ENCODE assay signal across 13 cellular contexts in genomic region chr1:11720033-11720376, GRCh38. TPM values are rescaled to one million over a fixed set of nuclear protein-coding genes. Genes with fewer than 3 reads are reported as not detected.
DNase-seq lines count a peak whose midpoint lies in the region; ATAC-seq and TF ChIP-seq lines count a peak whose summit lies in the region.
"Had no signal": no experiment of that assay in that cellular context is flagged by ENCODE, and none has a peak within 500 bp of the region (broad histone marks: within the 10 kb centered on the region; RNA-seq: fewer than 3 reads in every experiment).

No MANE protein-coding gene starts in this region.

- dilution Hi-C loops in mammary epithelial cell (cut with HindIII; ENCODE audit: low sequenced_read_pairs) = no loop called here

- H3K4me2 ChIP-seq in SK-N-SH (peak overlapping the region; percentile 83; the same call in 1 of the 2 replicates), OCI-LY1 (ENCODE audit: low read length) (peak overlapping the region; percentile 73), mammary epithelial cell (ENCODE audit: insufficient read depth, low read depth, low read length) (peak overlapping the region; percentile 74)

- no peak overlapping the region for H3K9ac ChIP-seq in SK-N-SH
- H3K9ac ChIP-seq in OCI-LY1 (ENCODE audit: low read length) = no peak overlapping the region; the same call in 1 of the 2 replicates
- H3K9ac ChIP-seq in mammary epithelial cell (ENCODE audit: insufficient read depth, low read length) = no peak overlapping the region

- no peak for TF ChIP-seq POLR2A in body of pancreas (IDR thresholded peaks at IDR 0.05)

- H3K9me2 ChIP-seq in SK-N-SH (no peaks in the 10 kb centered on the region), OCI-LY1 (ENCODE audit: low read depth, low read length) (no peaks in the 10 kb centered on the region)

- intact Hi-C loops in mammary epithelial cell (cut with micrococcal nuclease) = no loop called here
- intact Hi-C loops in sciatic nerve (cut with DNase I) = loop anchor here (5.0 kb wide), 1 partner anchor 68 kb away; the partner anchor contains the start of genes FBXO2 and FBXO44
- intact Hi-C loops in body of pancreas (cut with DNase I) = no loop called here

- TF ChIP-seq EP300 in SK-N-SH (IDR thresholded peaks at IDR 0.05; ENCODE audit: borderline replicate concordance in 1 of 2, low read depth in 1 of 2, low read length in 1 of 2) = no peak

- DNase-seq in SK-N-SH (no peak), mammary epithelial cell (no peak), osteocyte (ENCODE audit: extremely low spot score, unreplicated experiment) (no peak), sciatic nerve (ENCODE audit: low spot score) (no peak), body of pancreas (no peak), SIG-M5 treated with dmso at 0.1 percent for 504 hours (lab: John Stamatoyannopoulos, UW; ENCODE audit: unreplicated experiment) (no peak)
- DNase-seq: 8988T had no signal

- H3K27ac ChIP-seq in SK-N-SH (ENCODE audit: low read depth in 2 of 2, low read length in 1 of 2) (no peak overlapping the region), OCI-LY1 (ENCODE audit: low read depth, low read length, poor library complexity, severe bottlenecking) (no peak overlapping the region), mammary epithelial cell (ENCODE audit: insufficient read depth, low read depth, low read length) (no peak overlapping the region), body of pancreas (peak overlapping the region in 1 of 4 donors; percentile 63)

- no peaks in the 10 kb centered on the region for H4K20me1 ChIP-seq in SK-N-SH (ENCODE audit: insufficient read depth)
- no peaks in the 10 kb centered on the region for H4K20me1 ChIP-seq in OCI-LY1 (ENCODE audit: insufficient read depth, low read length)
- no peaks in the 10 kb centered on the region for H4K20me1 ChIP-seq in mammary epithelial cell (ENCODE audit: insufficient read depth, low read length)

- in situ Hi-C loops in mammary epithelial cell (cut with MboI; ENCODE audit: low sequenced_read_pairs in 2 of 2) = no loop called here

- H3K27me3 ChIP-seq in SK-N-SH (ENCODE audit: insufficient read depth) (no peaks in the 10 kb centered on the region; the same call in 1 of the 2 replicates), OCI-LY1 (ENCODE audit: insufficient read depth, low read length) (no peaks in the 10 kb centered on the region), mammary epithelial cell (ENCODE audit: insufficient read depth, low read length) (no peaks in the 10 kb centered on the region), body of pancreas (no peaks in the 10 kb centered on the region)

- H3K9me3 ChIP-seq in SK-N-SH = no peaks in the 10 kb centered on the region
- H3K9me3 ChIP-seq in OCI-LY1 (ENCODE audit: low read length) = no peaks in the 10 kb centered on the region
- H3K9me3 ChIP-seq in mammary epithelial cell (replicated peaks; ENCODE audit: insufficient read depth, low read length) = no peaks in the 10 kb centered on the region
- H3K9me3 ChIP-seq in body of pancreas = no peaks in the 10 kb centered on the region

- TF ChIP-seq CTCF in SK-N-SH (IDR thresholded peaks at IDR 0.05) (no peak), OCI-LY1 (IDR thresholded peaks at IDR 0.05; ENCODE audit: low read length) (no peak), mammary epithelial cell (conservative IDR thresholded peaks at IDR 0.05 in 1 of 2, IDR thresholded peaks at IDR 0.05 in 1 of 2; ENCODE audit: extremely low read depth in 1 of 2, insufficient read depth in 1 of 2, low read depth in 1 of 2, low read length in 2 of 2) (no peak), osteocyte (IDR thresholded peaks at IDR 0.05) (peak; percentile 9), body of pancreas (IDR thresholded peaks at IDR 0.05) (peak in 1 of 7 experiments; percentile 16)

- no peaks in the 10 kb centered on the region for H3K36me3 Mint-ChIP-seq in osteocyte (ENCODE audit: unreplicated experiment)

- H3F3A ChIP-seq in SK-N-SH (replicated peaks; ENCODE audit: insufficient read depth) = no peaks in the 10 kb centered on the region
- H3F3A ChIP-seq in OCI-LY1 (ENCODE audit: insufficient read depth, low read length) = no peaks in the 10 kb centered on the region

- H3K4me1 Mint-ChIP-seq in osteocyte (ENCODE audit: unreplicated experiment) = peaks cover 4% of the 10 kb centered on the region

- H3K4me3 Mint-ChIP-seq in osteocyte (ENCODE audit: unreplicated experiment) = no peak overlapping the region

- ATAC-seq in SK-N-SH treated with all-trans-retinoic acid at 6 μM for 48 hours (no peak; the same call in 2 of the 3 replicates), sciatic nerve (no peak), body of pancreas (no peak)

- no peak for TF ChIP-seq RAD21 in SK-N-SH (IDR thresholded peaks at IDR 0.05; ENCODE audit: low read length)

- 39% methylated on average over 11 of the region's 12 CpGs for WGBS in SK-N-SH (ENCODE audit: low lambda C conversion rate)
- 49% methylated on average over 11 of the region's 12 CpGs for WGBS in mammary epithelial cell (ENCODE audit: low coverage, missing lambda C conversion rate)
- 41 to 45% methylated on average over 5 to 12 of the region's 12 CpGs for WGBS in body of pancreas, 2 donors

- H3K79me2 ChIP-seq in SK-N-SH (ENCODE audit: insufficient read depth) = no peaks in the 10 kb centered on the region
- H3K79me2 ChIP-seq in OCI-LY1 (ENCODE audit: insufficient read depth, low read length) = no peaks in the 10 kb centered on the region
- no peaks in the 10 kb centered on the region for H3K79me2 ChIP-seq in mammary epithelial cell (ENCODE audit: insufficient read depth, low read length)

- no peaks in the 10 kb centered on the region for H3K9me3 Mint-ChIP-seq in osteocyte (ENCODE audit: unreplicated experiment)
- H3K9me3 Mint-ChIP-seq: GM23338 had no signal

- no TSS peak for BruUV-seq in mammary epithelial cell (replicated peaks; lab: Mats Ljungman, UMichigan)

- H3K4me3 ChIP-seq in SK-N-SH (ENCODE audit: low read depth in 2 of 2, low read length in 1 of 2) (peak overlapping the region in 1 of 2 experiments; percentile 36; a peak in 1 of 4 replicates), OCI-LY1 (ENCODE audit: low read depth, low read length, poor library complexity, severe bottlenecking) (peak overlapping the region; percentile 53), mammary epithelial cell (replicated peaks in 1 of 3; ENCODE audit: insufficient read depth in 1 of 3, low read depth in 2 of 3, low read length in 3 of 3) (peak overlapping the region in 1 of 3 experiments; percentile 33), body of pancreas (no peak overlapping the region)

- CTCF ChIA-PET in SK-N-SH (lab: Yijun Ruan, JAX) = interaction anchor here (0.6 to 8.6 kb wide), 43 partner anchors 9 to 682 kb away, joined by 3 to 205 read pairs (median 5); partner anchors contain the start of genes AGTRAP, CLCN6, DISP3 and FBXO2
- CTCF ChIA-PET in mammary epithelial cell (lab: Charles Lee; ENCODE audit: low non-redundant PET) = interaction anchor here (0.6 kb wide), 1 partner anchor 1224 kb away, joined by 3 read pairs; no protein-coding TSS in a partner anchor

- H3K4me1 ChIP-seq in SK-N-SH (ENCODE audit: control insufficient read depth in 1 of 2, insufficient read depth in 2 of 2, low read depth in 1 of 2, low read length in 1 of 2) = peaks cover 0 to 4% of the 10 kb centered on the region in 2 experiments; a peak in 1 of 4 replicates
- peaks cover 12% of the 10 kb centered on the region for H3K4me1 ChIP-seq in OCI-LY1 (ENCODE audit: insufficient read depth, low read length, severe bottlenecking)
- peaks cover 6% of the 10 kb centered on the region for H3K4me1 ChIP-seq in mammary epithelial cell (ENCODE audit: insufficient read depth, low read length)
- H3K4me1 ChIP-seq in body of pancreas = peaks cover 12% of the 10 kb centered on the region

- H3K36me3 ChIP-seq in SK-N-SH (replicated peaks in 1 of 2; ENCODE audit: control insufficient read depth in 1 of 2, insufficient read depth in 2 of 2, low read length in 1 of 2) (no peaks in the 10 kb centered on the region), OCI-LY1 (ENCODE audit: insufficient read depth, low read length) (no peaks in the 10 kb centered on the region), mammary epithelial cell (ENCODE audit: insufficient read depth, low read length) (no peaks in the 10 kb centered on the region), body of pancreas (replicated peaks in 1 of 2; ENCODE audit: insufficient read depth in 1 of 2, low read depth in 2 of 2) (no peaks in the 10 kb centered on the region)

- no peak overlapping the region for H3K27ac Mint-ChIP-seq in osteocyte (ENCODE audit: unreplicated experiment)
- H3K27ac Mint-ChIP-seq: GM23338 had no signal

- POLR2A ChIA-PET in SK-N-SH (lab: Yijun Ruan, JAX) = interaction anchor here (1.0 to 1.4 kb wide), 2 partner anchors 56 to 70 kb away, joined by 5 read pairs; partner anchors contain the start of gene FBXO6

- peaks cover 22% of the 10 kb centered on the region for H3K27me3 Mint-ChIP-seq in osteocyte (ENCODE audit: unreplicated experiment)

- H2AFZ ChIP-seq in SK-N-SH (ENCODE audit: low read depth) = 0 out of 2 replicates have a peak overlapping the region, but pooled peaks have one; percentile 53
- no peak overlapping the region for H2AFZ ChIP-seq in OCI-LY1 (ENCODE audit: low read length)
- H2AFZ ChIP-seq in mammary epithelial cell (ENCODE audit: low read depth, low read length) = peak overlapping the region; percentile 89

RNA-seq across cellular contexts. Expression of gene AGTRAP, which starts 15.9 kb away (rescaled TPM):
- 45.1 and 66.2 TPM in 2 replicates for polyA plus RNA-seq in SK-N-SH (2012; rRNA removed)
- polyA plus RNA-seq in SK-N-SH (2012; cell fraction: cytosol; rRNA removed) = 24.0 and 36.4 TPM in 2 replicates
- polyA plus RNA-seq in SK-N-SH (2012; cell fraction: nucleus; rRNA removed) = 58.7 and 62.0 TPM in 2 replicates
- 100 to 1,000 TPM; 105 to 109 TPM for total RNA-seq in mammary epithelial cell
- polyA plus RNA-seq in mammary epithelial cell = 120 TPM
- 78.0 TPM for polyA minus RNA-seq in mammary epithelial cell
- 25.4 and 30.4 TPM in 2 replicates for total RNA-seq in osteocyte
- total RNA-seq in sciatic nerve = 32.8 TPM
- total RNA-seq in body of pancreas = 10 to 100 TPM; 16.8 to 24.6 TPM

RNA-seq across cellular contexts. Expression of gene DRAXIN, which starts 28.5 kb away (rescaled TPM):
- polyA plus RNA-seq in SK-N-SH (2012; rRNA removed) = 0.57 and 0.97 TPM in 2 replicates
- polyA plus RNA-seq in SK-N-SH (2012; cell fraction: cytosol; rRNA removed) = 0.46 and 0.72 TPM in 2 replicates
- 0.68 and 0.74 TPM in 2 replicates for polyA plus RNA-seq in SK-N-SH (2012; cell fraction: nucleus; rRNA removed)
- 1 to 10 TPM in 1 of 2 donors, under 1 TPM in 1; 0.07 to 6.3 TPM for total RNA-seq in mammary epithelial cell
- polyA plus RNA-seq in mammary epithelial cell = 0.07 TPM
- polyA minus RNA-seq in mammary epithelial cell = not detected
- 0.10 and 0.21 TPM in 2 replicates for total RNA-seq in osteocyte
- not detected for total RNA-seq in sciatic nerve
- not detected for total RNA-seq in body of pancreas

RNA-seq across cellular contexts. Expression of gene MAD2L2, which starts 39.1 kb away (rescaled TPM):
- polyA plus RNA-seq in SK-N-SH (2012; rRNA removed) = 70.0 and 94.0 TPM in 2 replicates
- polyA plus RNA-seq in SK-N-SH (2012; cell fraction: cytosol; rRNA removed) = 46.0 and 59.7 TPM in 2 replicates
- 72.4 and 107 TPM in 2 replicates for polyA plus RNA-seq in SK-N-SH (2012; cell fraction: nucleus; rRNA removed)
- 10 to 100 TPM; 44.5 to 45.9 TPM for total RNA-seq in mammary epithelial cell
- 57.7 TPM for polyA plus RNA-seq in mammary epithelial cell
- polyA minus RNA-seq in mammary epithelial cell = 47.4 TPM
- 48.0 and 50.1 TPM in 2 replicates for total RNA-seq in osteocyte
- total RNA-seq in sciatic nerve = 22.0 TPM
- 10 to 100 TPM in 1 of 2 donors, 1 to 10 TPM in 1; 6.9 to 31.6 TPM for total RNA-seq in body of pancreas

RNA-seq across cellular contexts. Expression of gene C1orf167, which starts 42.0 kb away (rescaled TPM):
- polyA plus RNA-seq in SK-N-SH (2012; rRNA removed) (0.10 TPM in 1 of 2 replicates, not detected in the other), mammary epithelial cell (not detected)
- 0.05 TPM in 1 of 2 replicates, not detected in the other for polyA plus RNA-seq in SK-N-SH (2012; cell fraction: cytosol; rRNA removed)
- polyA plus RNA-seq in SK-N-SH (2012; cell fraction: nucleus; rRNA removed) = 0.07 and 0.08 TPM in 2 replicates
- total RNA-seq in mammary epithelial cell (not detected), osteocyte (not detected in 2 replicates), sciatic nerve (4.1 TPM), body of pancreas (not detected)
- polyA minus RNA-seq in mammary epithelial cell = not detected
- total RNA-seq: M059J; NCI-H460; T-helper 1 cell treated with Interleukin-12 subunit alpha and Interleukin-12 subunit beta and Interleukin-4 antibody, amounts not matched to agents 30 ng/mL and 1 ng/mL, for 36 hours had no signal

RNA-seq across cellular contexts. Expression of gene FBXO6, which starts 56.0 kb away (rescaled TPM):
- polyA plus RNA-seq in SK-N-SH (2012; rRNA removed) (7.3 and 8.1 TPM in 2 replicates), mammary epithelial cell (6.8 TPM)
- 4.3 and 6.3 TPM in 2 replicates for polyA plus RNA-seq in SK-N-SH (2012; cell fraction: cytosol; rRNA removed)
- 2.8 and 3.5 TPM in 2 replicates for polyA plus RNA-seq in SK-N-SH (2012; cell fraction: nucleus; rRNA removed)
- total RNA-seq in mammary epithelial cell (10 to 100 TPM in 1 of 2 donors, 1 to 10 TPM in 1; 8.7 to 10.7 TPM), osteocyte (7.8 and 8.4 TPM in 2 replicates), sciatic nerve (6.6 TPM), body of pancreas (1 to 10 TPM; 6.3 to 7.5 TPM)
- 4.7 TPM for polyA minus RNA-seq in mammary epithelial cell
